ENCODE assay signal across 22 cellular contexts in genomic region chr2:43317194-43317593, GRCh38.
"Had no signal": no experiment of that assay in that cellular context is flagged by ENCODE, and none has a peak within 500 bp of the region (broad histone marks: within the 10 kb centered on the region; RNA-seq: fewer than 3 reads in every experiment).

No MANE protein-coding gene starts in this region.

- H2AFZ ChIP-seq: hepatocyte had no signal

- H3K9me3 ChIP-seq: esophagus muscularis mucosa, gastroesophageal sphincter, heart left ventricle, left lung, lower lobe of right lung had no signal

- FAIRE-seq: colon, endothelial cell of umbilical vein, frontal cortex, keratinocyte had no signal

- H3K9me3 Mint-ChIP-seq: immature natural killer cell had no signal

- H3K4me2 ChIP-seq: hepatocyte had no signal

- ATAC-seq: foreskin keratinocyte, gastroesophageal sphincter, heart left ventricle, left cardiac atrium, left lung, left ventricle myocardium superior, lower lobe of right lung had no signal

- H3K27me3 ChIP-seq: dorsolateral prefrontal cortex, esophagus muscularis mucosa, foreskin keratinocyte, gastroesophageal sphincter, heart left ventricle, hepatocyte, left lung had no signal

- H3K4me3 ChIP-seq: coronary artery, dorsolateral prefrontal cortex, esophagus muscularis mucosa, gastroesophageal sphincter, heart left ventricle, hepatocyte, left lung, lower lobe of right lung had no signal

- DNase-seq: dermis blood vessel endothelial cell; dorsolateral prefrontal cortex; effector CD4-positive, alpha-beta T cell; effector memory CD4-positive, alpha-beta T cell; foreskin keratinocyte; hypothalamus; immature natural killer cell; left cardiac atrium; left lung; left ventricle myocardium superior; lower lobe of right lung; mesenchymal stem cell; midbrain had no signal

- H3K27ac ChIP-seq: coronary artery, dorsolateral prefrontal cortex, esophagus muscularis mucosa, foreskin keratinocyte, gastroesophageal sphincter, heart left ventricle, hepatocyte, left lung, lower lobe of right lung had no signal

- H3K79me2 ChIP-seq: hepatocyte had no signal

- H3K27ac Mint-ChIP-seq: immature natural killer cell had no signal

- H3K4me3 Mint-ChIP-seq: immature natural killer cell had no signal
